ENCODE assay signal across 10 cellular contexts in genomic region chr12:2183556-2184541, GRCh38.
A peak's percentile ranks its signal among the peaks of the same experiment; 100 is the strongest.
DNase-seq lines count a peak whose midpoint lies in the region; ATAC-seq and TF ChIP-seq lines count a peak whose summit lies in the region.
"Had no signal": no experiment of that assay in that cellular context is flagged by ENCODE, and none has a peak within 500 bp of the region (broad histone marks: within the 10 kb centered on the region; RNA-seq: fewer than 3 reads in every experiment).

No MANE protein-coding gene starts in this region.

- H3K4me1 ChIP-seq in cardiac muscle cell (ENCODE audit: low read depth) = peaks cover 30% of the 10 kb centered on the region
- H3K4me1 ChIP-seq in uterus = peaks cover 6 to 19% of the 10 kb centered on the region in 2 donors

- peak in 1 of 2 donors; percentile 77 for DNase-seq in cardiac muscle cell (ENCODE audit: low read depth in 1 of 2, low spot score in 1 of 2)
- no peak for DNase-seq in Right ventricle myocardium inferior (ENCODE audit: missing footprints)
- DNase-seq in cerebellum (ENCODE audit: low spot score) = peak; percentile 53
- peak; percentile 57 for DNase-seq in left kidney (ENCODE audit: low read depth, low spot score)
- DNase-seq in uterus = peak; percentile 50 to 54
- DNase-seq in effector CD8-positive, alpha-beta T cell (lab: John Stamatoyannopoulos, UW) = no peak
- DNase-seq in activated T-cell treated with anti-CD3 and anti-CD28 coated beads, Interleukin-2, amount 50 U/mL, for 48 hours = no peak
- DNase-seq: NCI-H1694 had no signal

- H3K27ac ChIP-seq in cardiac muscle cell (peak overlapping the region; percentile 30), uterus (peak overlapping the region; percentile 68 to 82)
- H3K27ac ChIP-seq: BLaER1 treated with 17β-estradiol and CSF1 and Interleukin-3, amounts not matched to agents 10 nM and 100 nM had no signal

- H3K9me3 ChIP-seq in cardiac muscle cell (ENCODE audit: low read depth) = no peaks in the 10 kb centered on the region
- no peaks in the 10 kb centered on the region for H3K9me3 ChIP-seq in uterus
- H3K9me3 ChIP-seq: BLaER1 treated with 17β-estradiol and CSF1 and Interleukin-3, amounts not matched to agents 10 nM and 100 nM had no signal

- intact Hi-C loops in Right ventricle myocardium inferior (cut with DNase I) = loop anchor here (5.0 kb wide), 3 partner anchors 88 to 127 kb away; no protein-coding TSS in a partner anchor
- intact Hi-C loops in uterus (cut with DNase I; ENCODE audit: low total_unique reads) = no loop called here

- no peak for TF ChIP-seq POLR2A in uterus (IDR thresholded peaks at IDR 0.05)

- ATAC-seq in Right ventricle myocardium inferior = no peak
- ATAC-seq in HG03095 (IDR thresholded peaks at IDR 0.05; ENCODE audit: unreplicated experiment) = no peak

- no peaks in the 10 kb centered on the region for H3K36me3 ChIP-seq in cardiac muscle cell
- H3K36me3 ChIP-seq in uterus = no peaks in the 10 kb centered on the region
- H3K36me3 ChIP-seq: BLaER1 treated with 17β-estradiol and CSF1 and Interleukin-3, amounts not matched to agents 10 nM and 100 nM had no signal

- no peaks in the 10 kb centered on the region for H3K27me3 ChIP-seq in cardiac muscle cell
- H3K27me3 ChIP-seq in uterus = no peaks in the 10 kb centered on the region
- H3K27me3 ChIP-seq: BLaER1 treated with 17β-estradiol and CSF1 and Interleukin-3, amounts not matched to agents 10 nM and 100 nM had no signal

- no peak overlapping the region for H3K4me3 ChIP-seq in cardiac muscle cell
- H3K4me3 ChIP-seq in uterus = peak overlapping the region in 1 of 2 donors; percentile 3
- H3K4me3 ChIP-seq: BLaER1 treated with 17β-estradiol and CSF1 and Interleukin-3, amounts not matched to agents 10 nM and 100 nM had no signal

- TF ChIP-seq CTCF in cardiac muscle cell (IDR thresholded peaks at IDR 0.05; ENCODE audit: low read depth, low read length) = peak; percentile 48
- TF ChIP-seq CTCF in uterus (IDR thresholded peaks at IDR 0.05) = peak in 3 of 4 experiments; percentile 19 to 28 (median 19)

Comparison
In these comparisons a context has a peak if more than half of its experiments do, and no peak if none do; other contexts are left out.
1. DNase-seq: peak in cerebellum (single experiment), left kidney (single experiment) and uterus (2 of 2); none in Right ventricle myocardium inferior (single experiment), effector CD8-positive, alpha-beta T cell (single experiment) and activated T-cell treated with anti-CD3 and anti-CD28 coated beads, Interleukin-2, amount 50 U/mL, for 48 hours (0 of 2).